Comparison of ENCODE assay signal across 23 cellular contexts in the genomic region with DNA sequence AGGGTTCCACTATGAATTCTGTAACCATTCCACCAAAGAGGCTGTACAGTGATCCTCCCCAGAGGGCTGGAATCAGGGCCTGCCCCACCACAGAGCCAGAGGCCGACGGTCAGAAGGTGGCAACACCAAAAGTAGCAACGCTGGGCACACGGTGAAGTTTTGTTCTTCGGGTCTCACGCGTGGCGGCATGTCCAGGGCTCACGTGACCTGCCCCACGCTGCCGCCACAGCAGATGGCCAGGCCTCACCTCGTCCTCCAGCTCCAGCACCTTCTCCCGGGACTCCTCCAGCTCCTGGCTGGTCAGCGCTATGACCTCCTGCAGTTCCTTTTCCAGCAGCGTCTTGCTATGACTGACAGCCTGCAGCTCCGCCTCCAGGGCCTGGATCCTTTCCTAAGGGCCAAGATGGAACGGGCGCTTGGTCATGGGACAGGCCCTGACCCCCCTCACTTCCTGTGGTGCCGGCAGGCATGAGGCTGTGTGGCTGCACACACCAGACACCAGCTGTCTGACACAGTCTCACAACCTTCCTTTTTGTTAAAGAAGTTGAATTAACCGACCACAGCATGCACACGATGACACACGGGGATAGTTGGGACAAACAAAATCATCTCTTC. TPM values are rescaled to one million over a fixed set of nuclear protein-coding genes. Genes with fewer than 3 reads are reported as not detected.
A peak's percentile ranks its signal among the peaks of the same experiment; 100 is the strongest.
DNase-seq lines count a peak whose midpoint lies in the region; ATAC-seq and TF ChIP-seq lines count a peak whose summit lies in the region.
"Had no signal": no experiment of that assay in that cellular context is flagged by ENCODE, and none has a peak within 500 bp of the region (broad histone marks: within the 10 kb centered on the region; RNA-seq: fewer than 3 reads in every experiment).

No MANE protein-coding gene starts in this region.

- peak in 5 of 7 donors; percentile 30 to 67 (median 53) for DNase-seq in adrenal gland
- DNase-seq in medulla oblongata (ENCODE audit: extremely low spot score): peak; percentile 77
- DNase-seq in type B pancreatic cell (ENCODE audit: extremely low spot score, unreplicated experiment): no peak
- DNase-seq in HCEC 1CT: no peak
- no peak for DNase-seq in activated CD8-positive, alpha-beta memory T cell treated with anti-CD3 and anti-CD28 coated beads, Interleukin-2, amount 50 U/mL, for 48 hours
- no peak for DNase-seq in sigmoid colon
- DNase-seq: activated CD4-positive, alpha-beta T cell treated with anti-CD3 and anti-CD28 coated beads, Interleukin-2, amount 50 U/mL, for 1 hour; activated naive CD8-positive, alpha-beta T cell treated with anti-CD3 and anti-CD28 coated beads, Interleukin-2, amount 10 ng/mL, durations not matched to agents 7 days and 5 days; CD8-positive, alpha-beta T cell; endodermal cell; NCI-H1048; NCI-H187 treated with DMSO at 0.1 percent for 48 hours; NCI-H226; NCI-H82; spleen; stimulated activated CD4-positive, alpha-beta T cell treated with anti-CD3 and anti-CD28 coated beads, Interleukin-4, amount 100 ng/mL, for 1 hour; stimulated activated naive CD4-positive, alpha-beta T cell treated with Interleukin-2 at 50 U/mL for 16 hours; thyroid gland had no signal

- no peak overlapping the region for H3K4me3 Mint-ChIP-seq in type B pancreatic cell
- H3K4me3 Mint-ChIP-seq: activated naive CD8-positive, alpha-beta T cell treated with anti-CD3 and anti-CD28 coated beads, Interleukin-2, amount 10 ng/mL, durations not matched to agents 7 days and 5 days; activated T-helper 17 cell treated with anti-CD3 and anti-CD28 coated beads, Interleukin-2, amount 50 U/mL, for 72 hours; CD8-positive, alpha-beta T cell; endodermal cell had no signal

- no peaks in the 10 kb centered on the region for H3K4me1 ChIP-seq in adrenal gland (replicated peaks in 1 of 2)
- no peaks in the 10 kb centered on the region for H3K4me1 ChIP-seq in gastroesophageal sphincter
- no peaks in the 10 kb centered on the region for H3K4me1 ChIP-seq in sigmoid colon
- H3K4me1 ChIP-seq: SJSA1, spleen, thyroid gland had no signal

- H3K36me3 Mint-ChIP-seq in type B pancreatic cell: peaks cover 32% of the 10 kb centered on the region

- H3K36me3 ChIP-seq in adrenal gland (replicated peaks in 1 of 2) (peaks cover 0 to 84% of the 10 kb centered on the region in 2 donors), gastroesophageal sphincter (peaks cover 0 to 98% of the 10 kb centered on the region in 2 donors), sigmoid colon (peaks cover 17 to 93% (median 71%) of the 10 kb centered on the region in 4 donors)

- H3K9me3 ChIP-seq in adrenal gland (replicated peaks in 1 of 3) (no peaks in the 10 kb centered on the region), gastroesophageal sphincter (no peaks in the 10 kb centered on the region), sigmoid colon (no peaks in the 10 kb centered on the region)
- H3K9me3 ChIP-seq: SJSA1, spleen, thyroid gland had no signal

- H3K27me3 Mint-ChIP-seq in type B pancreatic cell: no peaks in the 10 kb centered on the region
- H3K27me3 Mint-ChIP-seq: activated naive CD8-positive, alpha-beta T cell treated with anti-CD3 and anti-CD28 coated beads, Interleukin-2, amount 10 ng/mL, durations not matched to agents 7 days and 5 days; activated T-helper 17 cell treated with anti-CD3 and anti-CD28 coated beads, Interleukin-2, amount 50 U/mL, for 72 hours had no signal

- no peak for TF ChIP-seq POLR2A in adrenal gland (IDR thresholded peaks at IDR 0.05)
- TF ChIP-seq POLR2A in gastroesophageal sphincter (IDR thresholded peaks at IDR 0.05): no peak
- TF ChIP-seq POLR2A in sigmoid colon (IDR thresholded peaks at IDR 0.05): no peak

- TF ChIP-seq EP300 in gastroesophageal sphincter (IDR thresholded peaks at IDR 0.05) (no peak), sigmoid colon (IDR thresholded peaks at IDR 0.05) (no peak)

- no peaks in the 10 kb centered on the region for H3K9me3 Mint-ChIP-seq in type B pancreatic cell
- H3K9me3 Mint-ChIP-seq: activated naive CD8-positive, alpha-beta T cell treated with anti-CD3 and anti-CD28 coated beads, Interleukin-2, amount 10 ng/mL, durations not matched to agents 7 days and 5 days; activated T-helper 17 cell treated with anti-CD3 and anti-CD28 coated beads, Interleukin-2, amount 50 U/mL, for 72 hours; CD8-positive, alpha-beta T cell; endodermal cell had no signal

- H3K4me1 Mint-ChIP-seq in type B pancreatic cell (ENCODE audit: unreplicated experiment): no peaks in the 10 kb centered on the region
- H3K4me1 Mint-ChIP-seq: activated T-helper 17 cell treated with anti-CD3 and anti-CD28 coated beads, Interleukin-2, amount 50 U/mL, for 72 hours; endodermal cell had no signal

- no peak overlapping the region for H3K4me3 ChIP-seq in adrenal gland
- no peak overlapping the region for H3K4me3 ChIP-seq in gastroesophageal sphincter
- no peak overlapping the region for H3K4me3 ChIP-seq in sigmoid colon
- H3K4me3 ChIP-seq: lung, SJSA1, spleen, thyroid gland had no signal

- peak; percentile 46 for ATAC-seq in gastroesophageal sphincter
- ATAC-seq: activated T-helper 17 cell treated with anti-CD3 and anti-CD28 coated beads, Interleukin-2, amount 50 U/mL, for 72 hours; CD8-positive, alpha-beta T cell had no signal

- TF ChIP-seq CTCF in adrenal gland (IDR thresholded peaks at IDR 0.05): no peak
- no peak for TF ChIP-seq CTCF in gastroesophageal sphincter (IDR thresholded peaks at IDR 0.05)
- TF ChIP-seq CTCF in type B pancreatic cell (conservative IDR thresholded peaks at IDR 0.05): no peak
- TF ChIP-seq CTCF in sigmoid colon (IDR thresholded peaks at IDR 0.05): no peak

- WGBS in adrenal gland, 4 donors: 80 to 88% (median 86%) methylated on average over 15 to 22 of the region's 22 CpGs
- 74 to 90% methylated on average over 15 to 20 of the region's 22 CpGs for whole genome bisulfite sequencing in gastroesophageal sphincter (ENCODE audit: low coverage in 1 of 2), 2 donors
- 89 to 90% methylated on average over 22 of the region's 22 CpGs for WGBS in sigmoid colon, 2 donors

- H3K27ac Mint-ChIP-seq in type B pancreatic cell: peak overlapping the region; percentile 9
- H3K27ac Mint-ChIP-seq: activated T-helper 17 cell treated with anti-CD3 and anti-CD28 coated beads, Interleukin-2, amount 50 U/mL, for 72 hours; CD8-positive, alpha-beta T cell; endodermal cell had no signal

- intact Hi-C loops in adrenal gland (cut with DNase I) (no loop called here), sigmoid colon (cut with DNase I) (no loop called here)

- H3K27ac ChIP-seq in adrenal gland (no peak overlapping the region), gastroesophageal sphincter (no peak overlapping the region), sigmoid colon (no peak overlapping the region)
- H3K27ac ChIP-seq: SJSA1, spleen, thyroid gland, VCaP had no signal

- no peaks in the 10 kb centered on the region for H3K27me3 ChIP-seq in adrenal gland
- H3K27me3 ChIP-seq in gastroesophageal sphincter: no peaks in the 10 kb centered on the region
- no peaks in the 10 kb centered on the region for H3K27me3 ChIP-seq in sigmoid colon
- H3K27me3 ChIP-seq: SJSA1, spleen, thyroid gland had no signal

RNA-seq across cellular contexts. Expression of gene ANKLE2, which starts 22.4 kb away (rescaled TPM):
- 10 to 100 TPM; 43.6 to 76.1 (median 60.3) TPM for total RNA-seq in adrenal gland
- polyA plus RNA-seq in adrenal gland: 10 to 100 TPM; 53.3 to 70.5 (median 56.6) TPM
- 10 to 100 TPM; 33.1 to 61.5 (median 49.9) TPM for total RNA-seq in gastroesophageal sphincter
- 65.1 and 75.9 TPM in 2 replicates for total RNA-seq in type B pancreatic cell (ENCODE audit: low replicate concordance)
- total RNA-seq in sigmoid colon: 10 to 100 TPM; 32.9 to 58.4 (median 38.3) TPM
- 10 to 100 TPM in 1 of 3 donors, 1 to 10 TPM in 2; 7.2 to 35.9 (median 8.4) TPM for polyA plus RNA-seq in sigmoid colon

RNA-seq across cellular contexts. Expression of gene GOLGA3, which starts 44.6 kb away (rescaled TPM):
- total RNA-seq in adrenal gland (10 to 100 TPM; 36.8 to 83.5 (median 60.0) TPM), gastroesophageal sphincter (100 to 1,000 TPM in 1 of 4 donors, 10 to 100 TPM in 3; 54.8 to 126 (median 74.1) TPM), type B pancreatic cell (ENCODE audit: low replicate concordance) (62.0 and 81.5 TPM in 2 replicates), sigmoid colon (10 to 100 TPM; 45.7 to 78.4 (median 56.2) TPM)
- polyA plus RNA-seq in adrenal gland (10 to 100 TPM; 11.7 to 30.1 (median 20.3) TPM), sigmoid colon (10 to 100 TPM in 2 of 3 donors, 1 to 10 TPM in 1; 9.6 to 38.0 (median 17.6) TPM)

Comparison
In these comparisons a context has a peak if more than half of its experiments do, and no peak if none do; other contexts are left out.
1. DNase-seq: peak in adrenal gland (5 of 7) and medulla oblongata (single experiment); none in type B pancreatic cell (single experiment), HCEC 1CT (single experiment), activated CD8-positive, alpha-beta memory T cell treated with anti-CD3 and anti-CD28 coated beads, Interleukin-2, amount 50 U/mL, for 48 hours (single experiment) and sigmoid colon (single experiment).